13 cellular contexts compared by ENCODE assay signal in the genomic region with DNA sequence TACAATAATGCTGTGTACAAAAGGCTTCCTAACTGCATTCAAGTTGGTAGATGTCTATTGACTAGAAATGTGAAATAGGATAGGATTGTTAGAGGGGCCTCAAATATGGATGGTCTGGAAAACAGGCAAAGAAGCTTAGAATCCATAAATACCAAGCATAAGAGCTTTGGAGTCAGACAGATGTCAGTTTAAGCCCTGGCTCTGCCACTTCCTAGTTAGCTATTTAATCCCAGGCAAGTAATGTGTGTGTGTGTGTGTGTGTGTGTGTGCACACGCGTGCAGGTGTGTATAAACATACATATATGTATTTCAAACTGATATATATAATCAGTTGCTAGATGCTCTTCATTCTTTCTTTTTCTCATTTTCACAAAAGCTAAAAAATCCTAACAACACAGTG.
"Had no signal": no experiment of that assay in that cellular context is flagged by ENCODE, and none has a peak within 500 bp of the region (broad histone marks: within the 10 kb centered on the region; RNA-seq: fewer than 3 reads in every experiment).

No MANE protein-coding gene starts in this region.

- DNase-seq: Karpas-422, KG1, MG63, NCI-H1092, NCI-H1436, NCI-H187, NCI-H2029 treated with DMSO at 0.1 percent for 48 hours, NCI-H2107, NCI-H2227 treated with DMSO at 0.1 percent for 48 hours, NCI-H526, Right ventricle myocardium superior, RPMI8226, SIG-M5 had no signal
